In the genomic region with DNA sequence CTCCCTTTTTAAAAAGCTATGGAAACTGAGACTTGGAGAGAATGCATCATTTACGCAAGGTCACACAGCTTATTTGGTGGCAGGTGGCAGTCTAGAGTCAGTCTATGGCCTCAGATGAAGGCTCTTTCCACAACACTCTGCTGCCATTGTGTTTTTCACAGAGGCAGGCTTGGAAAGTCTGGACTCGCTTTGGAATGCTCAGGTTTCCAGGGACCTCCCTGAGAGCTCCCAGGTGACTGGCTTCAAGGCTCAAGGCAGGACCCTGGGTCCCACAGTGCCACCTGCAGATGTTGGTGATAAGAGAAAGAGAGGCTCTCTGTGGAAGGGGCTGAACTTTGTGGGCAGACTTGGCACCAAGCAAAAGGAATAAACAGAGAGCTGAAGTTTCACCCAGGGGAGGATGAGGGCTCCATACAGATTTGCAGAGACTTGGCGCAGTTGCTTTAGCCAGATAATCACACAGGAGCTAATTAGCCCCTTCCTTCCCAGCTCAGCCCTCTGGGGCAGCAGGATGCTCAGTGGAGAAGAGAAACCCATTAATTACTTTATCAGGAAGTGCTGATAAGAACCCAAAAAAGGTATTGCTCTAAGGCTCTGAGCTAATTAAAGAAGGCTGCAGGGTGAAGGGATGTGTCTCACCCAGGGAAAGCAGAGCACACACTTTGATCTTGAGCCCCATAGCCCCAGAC, we compare ENCODE assay signal across 9 cellular contexts.
DNase-seq lines count a peak whose midpoint lies in the region; ATAC-seq and TF ChIP-seq lines count a peak whose summit lies in the region.
"Had no signal": no experiment of that assay in that cellular context is flagged by ENCODE, and none has a peak within 500 bp of the region (broad histone marks: within the 10 kb centered on the region; RNA-seq: fewer than 3 reads in every experiment).

No MANE protein-coding gene starts in this region.

- no peaks in the 10 kb centered on the region for H3K9me3 Mint-ChIP-seq in CD8-positive, alpha-beta T cell
- no peaks in the 10 kb centered on the region for H3K9me3 Mint-ChIP-seq in immature natural killer cell

- peaks cover 88% of the 10 kb centered on the region for H3K4me1 Mint-ChIP-seq in CD8-positive, alpha-beta T cell (ENCODE audit: low read depth)
- peaks cover 66 to 72% of the 10 kb centered on the region in 2 donors for H3K4me1 Mint-ChIP-seq in immature natural killer cell

- ATAC-seq in CD8-positive, alpha-beta T cell: peak; percentile 15
- ATAC-seq in HG02588 (IDR thresholded peaks at IDR 0.05; ENCODE audit: unreplicated experiment): no peak
- no peak for ATAC-seq in HG02798 (IDR thresholded peaks at IDR 0.05; ENCODE audit: poor library complexity, unreplicated experiment)
- no peak for ATAC-seq in GM18858 (IDR thresholded peaks at IDR 0.05; ENCODE audit: unreplicated experiment)

- no peaks in the 10 kb centered on the region for H3K27me3 Mint-ChIP-seq in CD8-positive, alpha-beta T cell (ENCODE audit: low read depth)
- H3K27me3 Mint-ChIP-seq in immature natural killer cell (ENCODE audit: low read depth in 3 of 3): peaks cover 0 to 5% (median 1%) of the 10 kb centered on the region in 3 donors

- H3K27me3 ChIP-seq in CD8-positive, alpha-beta T cell (ENCODE audit: insufficient read depth, low read length): no peaks in the 10 kb centered on the region

- peak overlapping the region; percentile 98 for H3K27ac Mint-ChIP-seq in CD8-positive, alpha-beta T cell
- H3K27ac Mint-ChIP-seq in immature natural killer cell: peak overlapping the region; percentile 91 to 98 (median 96)

- H3K36me3 Mint-ChIP-seq in CD8-positive, alpha-beta T cell: no peaks in the 10 kb centered on the region
- no peaks in the 10 kb centered on the region for H3K36me3 Mint-ChIP-seq in immature natural killer cell

- no peak for TF ChIP-seq CTCF in CD8-positive, alpha-beta T cell (IDR thresholded peaks at IDR 0.05)
- peak; percentile 28 for TF ChIP-seq CTCF in GM13977 (IDR thresholded peaks at IDR 0.05; ENCODE audit: extremely low read depth, insufficient read depth, missing control alignments)

- DNase-seq in CD8-positive, alpha-beta T cell: peak in 2 of 7 experiments; percentile 17 to 67
- DNase-seq in GM13977 (ENCODE audit: low spot score) (no peak), UCSD-AML1 (lab: John Stamatoyannopoulos, UW; ENCODE audit: unreplicated experiment) (peak; percentile 44), immature natural killer cell (no peak), HEK293T (ENCODE audit: extremely low spot score) (no peak)
- DNase-seq: NCI-H2227 treated with DMSO at 0.1 percent for 48 hours had no signal

- in situ Hi-C loops in GM13977 (cut with MboI; ENCODE audit: low pct_unique_long_range_greater_than_20kb, low sequenced_read_pairs, unreplicated experiment): no loop called here

- H3K4me3 ChIP-seq in CD8-positive, alpha-beta T cell (ENCODE audit: low read depth, low read length): no peak overlapping the region

- H3K4me1 ChIP-seq in CD8-positive, alpha-beta T cell (ENCODE audit: insufficient read depth, low read length): peaks cover 74% of the 10 kb centered on the region

- POLR2A ChIA-PET in CD8-positive, alpha-beta T cell (lab: Charles Lee): interaction anchor here (0.6 to 5.6 kb wide), 20 partner anchors 9 to 292 kb away, joined by 3 to 60 read pairs (median 4); a partner anchor contains a TSS
- POLR2A ChIA-PET in HEK293T (lab: Yijun Ruan, JAX): no interaction called here

- no peaks in the 10 kb centered on the region for H3K36me3 ChIP-seq in CD8-positive, alpha-beta T cell (ENCODE audit: insufficient read depth, low read length)

- H3K9me3 ChIP-seq in CD8-positive, alpha-beta T cell (ENCODE audit: low read length): no peaks in the 10 kb centered on the region

- CTCF ChIA-PET in CD8-positive, alpha-beta T cell (lab: Charles Lee): interaction anchor here (0.6 to 6.0 kb wide), 35 partner anchors 9 to 374 kb away, joined by 3 to 52 read pairs (median 5); a partner anchor contains a TSS
- CTCF ChIA-PET in HEK293T (lab: Yijun Ruan, JAX): interaction anchor here (0.9 to 1.3 kb wide), 2 partner anchors 371 to 377 kb away, joined by 3 read pairs; no protein-coding TSS in a partner anchor

- H3K27ac ChIP-seq in CD8-positive, alpha-beta T cell (ENCODE audit: low read depth, low read length): no peak overlapping the region

- intact Hi-C loops in CD8-positive, alpha-beta T cell (cut with DNase I, micrococcal nuclease): loop anchor here (2.0 to 10.0 kb wide), 6 partner anchors 68 to 188 kb away; a partner anchor contains a TSS

- peak overlapping the region; percentile 49 for H3K4me3 Mint-ChIP-seq in CD8-positive, alpha-beta T cell
- peak overlapping the region; percentile 31 to 85 (median 50) for H3K4me3 Mint-ChIP-seq in immature natural killer cell

TF ChIP-seq in HEK293T, 16 proteins besides CTCF, POLR2A, EP300 and RAD21:
- TF ChIP-seq FOXA1 (IDR thresholded peaks at IDR 0.05): no peak
- TF ChIP-seq FOXM1 (IDR thresholded peaks at IDR 0.05; ENCODE audit: borderline replicate concordance): no peak
- no peak for TF ChIP-seq SP1 (IDR thresholded peaks at IDR 0.05)
- no peak for TF ChIP-seq SUZ12 (IDR thresholded peaks at IDR 0.05)
- no peak for TF ChIP-seq TARDBP (IDR thresholded peaks at IDR 0.05)
- TF ChIP-seq L3MBTL2 (conservative IDR thresholded peaks at IDR 0.05): no peak
- TF ChIP-seq CTBP1 (IDR thresholded peaks at IDR 0.05; ENCODE audit: borderline replicate concordance): no peak
- no peak for TF ChIP-seq BHLHE40 (IDR thresholded peaks at IDR 0.05; ENCODE audit: borderline replicate concordance)
- TF ChIP-seq ARNT (IDR thresholded peaks at IDR 0.05): no peak
- TF ChIP-seq NFRKB (IDR thresholded peaks at IDR 0.05): no peak
